ENCODE assay signal across 8 cellular contexts in genomic region chr10:92592761-92593552, GRCh38.
A peak's percentile ranks its signal among the peaks of the same experiment; 100 is the strongest.
DNase-seq lines count a peak whose midpoint lies in the region; ATAC-seq and TF ChIP-seq lines count a peak whose summit lies in the region.

Gene KIF11 (plus strand): TSS chr10:92593130. CDS start chr10:92593376, 246 bp downstream.

- ATAC-seq in HG03196 (IDR thresholded peaks at IDR 0.05; ENCODE audit: unreplicated experiment) = peak; percentile 77

- peak; percentile 95 for DNase-seq in AG08395 (ENCODE audit: low spot score)
- DNase-seq in NCI-H345 treated with DMSO at 0.1 percent for 48 hours (lab: John Stamatoyannopoulos, UW; ENCODE audit: unreplicated experiment) = peak; percentile 80
- peak; percentile 83 to 93 (median 88) for DNase-seq in activated CD4-positive, CD25-positive, alpha-beta regulatory T cell (lab: John Stamatoyannopoulos, UW)
- DNase-seq in central memory CD4-positive, alpha-beta T cell = peak; percentile 93
- peak; percentile 98 for DNase-seq in iris pigment epithelial cell (ENCODE audit: low read depth)
- peak; percentile 94 to 98 for DNase-seq in stimulated activated CD4-positive, alpha-beta T cell treated with anti-CD3 and anti-CD28 coated beads, Interleukin-12 subunit alpha, Interleukin-12 subunit beta, amount 100 ng/mL, for 24 hours (ENCODE audit: low read depth in 2 of 2)

- in situ Hi-C loops in GM18951 (cut with MboI; ENCODE audit: low sequenced_read_pairs, unreplicated experiment) = no loop called here

- TF ChIP-seq POLR2A in GM18951 (IDR thresholded peaks at IDR 0.05; ENCODE audit: extremely low read depth, insufficient read depth, insufficient read length) = peak; percentile 93

Comparison
In these comparisons a context has a peak if more than half of its experiments do, and no peak if none do; other contexts are left out.
1. Peak in every context shown above with its lines: DNase-seq and ATAC-seq.